Comparison of ENCODE assay signal across 18 cellular contexts in genomic region chr12:85325452-85325851, GRCh38. TPM values are rescaled to one million over a fixed set of nuclear protein-coding genes. Genes with fewer than 3 reads are reported as not detected.
DNase-seq lines count a peak whose midpoint lies in the region; ATAC-seq and TF ChIP-seq lines count a peak whose summit lies in the region.
"Had no signal": no experiment of that assay in that cellular context is flagged by ENCODE, and none has a peak within 500 bp of the region (broad histone marks: within the 10 kb centered on the region; RNA-seq: fewer than 3 reads in every experiment).

No MANE protein-coding gene starts in this region.

- no peaks in the 10 kb centered on the region for H3K36me3 Mint-ChIP-seq in glutamatergic neuron (ENCODE audit: unreplicated experiment)
- H3K36me3 Mint-ChIP-seq: CD14-positive monocyte had no signal

- H3K4me3 ChIP-seq in H7 (ENCODE audit: insufficient read depth, low read depth, low read length), result no peak overlapping the region
- H3K4me3 ChIP-seq: HAP-1, PC-9 had no signal

- TF ChIP-seq CTCF in glutamatergic neuron (IDR thresholded peaks at IDR 0.05; ENCODE audit: partially characterized antibody, unreplicated experiment), result no peak

- ATAC-seq in HG02870 (IDR thresholded peaks at IDR 0.05; ENCODE audit: unreplicated experiment) (no peak), GM21825 (IDR thresholded peaks at IDR 0.05; ENCODE audit: unreplicated experiment) (no peak)

- H3K4me3 Mint-ChIP-seq in glutamatergic neuron (ENCODE audit: unreplicated experiment), result no peak overlapping the region
- H3K4me3 Mint-ChIP-seq: CD14-positive monocyte; T-helper 1 cell treated with Interleukin-12 subunit alpha and Interleukin-12 subunit beta and Interleukin-4 antibody, amounts not matched to agents 30 μg/mL and 1 μg/mL, for 36 hours had no signal

- DNase-seq in NCI-H1417 (lab: John Stamatoyannopoulos, UW) (peak in 2 of 3 experiments; percentile 19 to 67), NCI-H1417 treated with DMSO at 0.1 percent for 48 hours (lab: John Stamatoyannopoulos, UW) (no peak), H7 (peak; percentile 10), NCI-H2227 treated with DMSO at 0.1 percent for 48 hours (lab: John Stamatoyannopoulos, UW) (peak; percentile 11), glutamatergic neuron (peak; percentile 14)
- no peak for DNase-seq in activated naive CD4-positive, alpha-beta T cell (lab: John Stamatoyannopoulos, UW)
- DNase-seq: DMS 273 treated with DMSO at 0.1 percent for 48 hours, MM.1S, NCI-H187 treated with DMSO at 0.1 percent for 48 hours, NCI-H345, NCI-H774, PC-9 had no signal

- peaks cover 9% of the 10 kb centered on the region for H3K4me1 Mint-ChIP-seq in glutamatergic neuron (ENCODE audit: low read depth, unreplicated experiment)
- H3K4me1 Mint-ChIP-seq: CD14-positive monocyte had no signal

- no peak overlapping the region for H3K27ac Mint-ChIP-seq in glutamatergic neuron (ENCODE audit: unreplicated experiment)
- H3K27ac Mint-ChIP-seq: CD14-positive monocyte; T-helper 1 cell treated with Interleukin-12 subunit alpha and Interleukin-12 subunit beta and Interleukin-4 antibody, amounts not matched to agents 30 μg/mL and 1 μg/mL, for 36 hours had no signal

- H3K27me3 ChIP-seq in H7 (ENCODE audit: control insufficient read depth, insufficient read depth, low read length), result no peaks in the 10 kb centered on the region

- no peaks in the 10 kb centered on the region for H3K9me3 Mint-ChIP-seq in glutamatergic neuron (ENCODE audit: unreplicated experiment)
- H3K9me3 Mint-ChIP-seq: T-helper 1 cell treated with Interleukin-12 subunit alpha and Interleukin-12 subunit beta and Interleukin-4 antibody, amounts not matched to agents 30 μg/mL and 1 μg/mL, for 36 hours had no signal

- peaks cover 2% of the 10 kb centered on the region for H3K27me3 Mint-ChIP-seq in glutamatergic neuron (ENCODE audit: unreplicated experiment)

- H3K36me3 ChIP-seq in H7 (replicated peaks; ENCODE audit: control insufficient read depth, insufficient read depth, low read length), result no peaks in the 10 kb centered on the region
- H3K36me3 ChIP-seq: HAP-1 had no signal

RNA-seq across cellular contexts. Expression of gene ALX1, which starts 45.4 kb away (rescaled TPM):
- 7.6 and 10.1 TPM in 2 replicates for total RNA-seq in H7 (2014; rRNA removed; shearing (Covaris generic))
- 3.8 TPM for total RNA-seq in glutamatergic neuron (ENCODE audit: unreplicated experiment)
- total RNA-seq: LHCN-M2, PC-9 had no signal

Comparison
In these comparisons a context has a peak if more than half of its experiments do, and no peak if none do; other contexts are left out.
1. DNase-seq: peak in NCI-H1417 (2 of 3), H7 (single experiment), NCI-H2227 treated with DMSO at 0.1 percent for 48 hours (single experiment) and glutamatergic neuron (single experiment); none in NCI-H1417 treated with DMSO at 0.1 percent for 48 hours (single experiment) and activated naive CD4-positive, alpha-beta T cell (0 of 4).